3 cellular contexts compared by ENCODE assay signal in the genomic region with DNA sequence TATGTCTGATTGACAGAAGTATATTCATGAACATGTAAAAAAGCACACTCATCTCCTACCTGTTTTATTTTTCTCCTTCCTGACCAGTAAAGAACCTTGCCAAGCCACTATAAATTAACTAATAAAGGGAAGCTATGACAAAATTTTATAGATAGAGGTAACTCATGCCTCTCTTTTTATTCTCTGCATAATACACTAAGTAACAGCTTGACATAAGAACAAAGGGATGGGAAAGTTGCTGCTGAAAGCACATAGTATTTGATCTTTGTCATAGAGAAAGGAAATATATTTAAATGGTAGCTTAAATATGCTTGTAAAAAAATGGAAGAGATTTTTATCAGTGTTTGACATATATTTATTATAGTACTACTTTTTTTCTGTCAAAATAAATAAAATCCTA.
"Had no signal": no experiment of that assay in that cellular context is flagged by ENCODE, and none has a peak within 500 bp of the region (broad histone marks: within the 10 kb centered on the region; RNA-seq: fewer than 3 reads in every experiment).

No MANE protein-coding gene starts in this region.

- ATAC-seq: GM12878 had no signal

- H3K4me3 ChIP-seq: GM12878 had no signal

- DNase-seq: GDM1, GF-D8 had no signal
